Comparison of ENCODE assay signal across 23 cellular contexts in the genomic region with DNA sequence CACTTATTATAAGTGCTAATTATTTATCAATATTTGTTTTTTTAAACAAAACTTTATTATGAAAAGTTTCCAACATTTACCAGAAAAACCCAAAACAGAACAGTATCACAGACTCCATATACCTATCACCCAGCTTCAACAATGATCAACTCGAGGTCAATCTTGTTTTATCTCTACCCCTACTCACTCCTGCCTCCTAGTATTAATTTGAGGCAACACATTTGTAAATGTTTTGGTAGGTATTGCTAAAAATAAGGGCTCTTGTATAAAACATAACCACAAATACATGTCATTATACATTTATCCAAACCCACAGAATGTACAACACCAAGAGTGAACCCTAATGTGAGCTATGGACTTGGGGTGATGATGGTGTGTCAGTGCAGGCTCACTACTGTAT. TPM values are rescaled to one million over a fixed set of nuclear protein-coding genes. Genes with fewer than 3 reads are reported as not detected.
"Had no signal": no experiment of that assay in that cellular context is flagged by ENCODE, and none has a peak within 500 bp of the region (broad histone marks: within the 10 kb centered on the region; RNA-seq: fewer than 3 reads in every experiment).

No MANE protein-coding gene starts in this region.

- H3K4me3 Mint-ChIP-seq: IgD-negative memory B cell had no signal

- H3K36me3 Mint-ChIP-seq: IgD-negative memory B cell had no signal

- H3K4me1 ChIP-seq: SJCRH30 had no signal

- H3K4me3 ChIP-seq: K562, Peyer's patch, SJCRH30 had no signal

- H3K27me3 ChIP-seq: Peyer's patch, SJCRH30 had no signal

- H3K27ac Mint-ChIP-seq: IgD-negative memory B cell had no signal

- ATAC-seq: K562, PC-3, Right ventricle myocardium inferior, SK-N-SH treated with all-trans-retinoic acid at 6 μM for 48 hours had no signal

- H3K27me3 Mint-ChIP-seq: IgD-negative memory B cell had no signal

- H3K9me3 Mint-ChIP-seq: IgD-negative memory B cell had no signal

- H3K4me2 ChIP-seq: KMS-11 had no signal

- H3K27ac ChIP-seq: KMS-11, Peyer's patch, SJCRH30 had no signal

- H3K9ac ChIP-seq: KMS-11 had no signal

- H3K9me3 ChIP-seq: Peyer's patch, SJCRH30 had no signal

- FAIRE-seq: K562 had no signal

- DNase-seq: Kasumi-1, MM.1S, NCI-H1092 treated with DMSO at 0.1 percent for 48 hours, NCI-H1436, NCI-H187, NCI-H2029, NCI-H2081 treated with DMSO at 0.1 percent for 48 hours, NCI-H2171, NCI-H226, NCI-H446 treated with DMSO at 0.1 percent for 48 hours, NCI-H510A treated with DMSO at 0.1 percent for 48 hours, NCI-H526, PC-3, Peyer's patch, SHP77 treated with DMSO at 0.1 percent for 48 hours, SJCRH30 had no signal

- H3K36me3 ChIP-seq: Peyer's patch, SJCRH30 had no signal

RNA-seq across cellular contexts. Expression of gene CDH23, which starts 15.9 kb away (rescaled TPM):
- total RNA-seq: M059J, PC-3, RPMI7951 had no signal
- polyA plus RNA-seq: IgD-negative memory B cell had no signal
